In genomic region chr12:1692221-1692620, GRCh38 we compare ENCODE assay signal across 9 cellular contexts. TPM values are rescaled to one million over a fixed set of nuclear protein-coding genes. Genes with fewer than 3 reads are reported as not detected.
DNase-seq lines count a peak whose midpoint lies in the region; ATAC-seq, FAIRE-seq and TF ChIP-seq lines count a peak whose summit lies in the region.
"Had no signal": no experiment of that assay in that cellular context is flagged by ENCODE, and none has a peak within 500 bp of the region (broad histone marks: within the 10 kb centered on the region; RNA-seq: fewer than 3 reads in every experiment).

No MANE protein-coding gene starts in this region.

- peaks cover 0 to 6% (median 0%) of the 10 kb centered on the region in 5 donors for H3K27me3 Mint-ChIP-seq in naive thymus-derived CD4-positive, alpha-beta T cell

- peak overlapping the region; percentile 94 to 99 (median 98) for H3K4me3 Mint-ChIP-seq in naive thymus-derived CD4-positive, alpha-beta T cell

- H3K79me1 ChIP-seq in IMR-90 (ENCODE audit: low read depth in 1 of 2, low read length in 2 of 2): peaks cover 16 to 49% of the 10 kb centered on the region in 2 experiments; a peak in 3 of 4 replicates

- no peak overlapping the region for H3K4ac ChIP-seq in IMR-90 (ENCODE audit: low read depth, low read length)

- H3K4me1 Mint-ChIP-seq in naive thymus-derived CD4-positive, alpha-beta T cell: peaks cover 39 to 75% (median 68%) of the 10 kb centered on the region in 7 donors

- peak overlapping the region; percentile 40; the same call in 1 of the 2 replicates for H3K4me2 ChIP-seq in IMR-90 (ENCODE audit: low read depth, low read length)

- no peak overlapping the region for H2AK9ac ChIP-seq in IMR-90 (replicated peaks; ENCODE audit: low read depth, low read length, poor library complexity)

- DNase-seq in BJ (ENCODE audit: low read depth) (no peak), IMR-90 (no peak), breast epithelium (ENCODE audit: low spot score in 2 of 2) (no peak), GM12892 (ENCODE audit: insufficient read length) (no peak)
- no peak for DNase-seq in naive thymus-derived CD4-positive, alpha-beta T cell
- DNase-seq in stimulated activated CD4-positive, alpha-beta T cell treated with anti-CD3 and anti-CD28 coated beads, Interleukin-15, amount 100 ng/mL, for 24 hours: no peak
- DNase-seq: aorta had no signal

- H3K36me3 ChIP-seq in BJ (ENCODE audit: control insufficient read depth, insufficient read depth, low read length) (no peaks in the 10 kb centered on the region), IMR-90 (ENCODE audit: control insufficient read depth, insufficient read depth, low read length) (no peaks in the 10 kb centered on the region), breast epithelium (no peaks in the 10 kb centered on the region)
- peaks cover 0 to 5% (median 0%) of the 10 kb centered on the region in 3 experiments for H3K36me3 ChIP-seq in naive thymus-derived CD4-positive, alpha-beta T cell (ENCODE audit: control insufficient read depth in 2 of 3, insufficient read depth in 3 of 3, low read length in 3 of 3)

- H3K23ac ChIP-seq in IMR-90 (ENCODE audit: low read depth, low read length): no peak overlapping the region

- no peaks in the 10 kb centered on the region for H3K9me3 Mint-ChIP-seq in naive thymus-derived CD4-positive, alpha-beta T cell

- no peak overlapping the region for H4K8ac ChIP-seq in IMR-90 (ENCODE audit: low read depth in 2 of 2, low read length in 2 of 2)

- CTCF ChIA-PET in BJ (lab: Yijun Ruan, JAX) (interaction anchor here (0.7 to 1.9 kb wide), 3 partner anchors 38 to 58 kb away, joined by 3 to 5 read pairs (median 3); no protein-coding TSS in a partner anchor), IMR-90 (lab: Yijun Ruan, JAX) (interaction anchor here (0.6 kb wide), 1 partner anchor 215 kb away, joined by 4 read pairs; no protein-coding TSS in a partner anchor)
- CTCF ChIA-PET in naive thymus-derived CD4-positive, alpha-beta T cell (lab: Charles Lee): no interaction called here

- H3K9me3 ChIP-seq in IMR-90 (ENCODE audit: control insufficient read depth, insufficient read depth, low read length) (no peaks in the 10 kb centered on the region), breast epithelium (no peaks in the 10 kb centered on the region)
- no peaks in the 10 kb centered on the region for H3K9me3 ChIP-seq in naive thymus-derived CD4-positive, alpha-beta T cell (ENCODE audit: control insufficient read depth in 2 of 3, low read length in 3 of 3)

- no peak overlapping the region for H2AFZ ChIP-seq in IMR-90 (replicated peaks; ENCODE audit: low read length, poor library complexity)

- no CpG with 5 or more reads among the region's 4 CpGs for WGBS in IMR-90 (ENCODE audit: extremely low coverage in 2 of 2, insufficient read length in 1 of 2), 2 experiments

- no peak overlapping the region for H3K9ac ChIP-seq in IMR-90 (ENCODE audit: low read depth, low read length)

- no peak overlapping the region for H3K18ac ChIP-seq in IMR-90 (ENCODE audit: low read depth, low read length)

- in situ Hi-C loops in IMR-90 (cut with MboI; ENCODE audit: low sequenced_read_pairs): no loop called here

- H3K27ac ChIP-seq in IMR-90 (ENCODE audit: insufficient read depth, low read length): no peak overlapping the region
- no peak overlapping the region for H3K27ac ChIP-seq in breast epithelium
- H3K27ac ChIP-seq in naive thymus-derived CD4-positive, alpha-beta T cell (ENCODE audit: low read depth, low read length): no peak overlapping the region

- TF ChIP-seq POLR2A in IMR-90 (IDR thresholded peaks at IDR 0.05; ENCODE audit: low read depth, low read length): no peak
- no peak for TF ChIP-seq POLR2A in breast epithelium (IDR thresholded peaks at IDR 0.05)
- no peak for TF ChIP-seq POLR2A in GM12892 (IDR thresholded peaks at IDR 0.05; ENCODE audit: low read depth, low read length)

- no peak overlapping the region for H4K91ac ChIP-seq in IMR-90 (ENCODE audit: insufficient read depth, low read depth, low read length)

- ATAC-seq in IMR-90 (ENCODE audit: low read depth) (no peak), GM18909 (IDR thresholded peaks at IDR 0.05; ENCODE audit: poor library complexity, unreplicated experiment) (no peak), GM21825 (IDR thresholded peaks at IDR 0.05; ENCODE audit: unreplicated experiment) (no peak)
- no peak for ATAC-seq in naive thymus-derived CD4-positive, alpha-beta T cell

- no peak for FAIRE-seq in GM12892 (lab: Jason Lieb, UNC)

- dilution Hi-C loops in IMR-90 (cut with HindIII; ENCODE audit: low sequenced_read_pairs, unreplicated experiment): no loop called here

- H2BK120ac ChIP-seq in IMR-90 (ENCODE audit: low read depth, low read length): no peak overlapping the region

- H2BK20ac ChIP-seq in IMR-90 (ENCODE audit: low read depth, low read length): no peak overlapping the region

- no peak overlapping the region for H3K14ac ChIP-seq in IMR-90 (replicated peaks; ENCODE audit: low read depth, low read length)

- H3K4me3 ChIP-seq in BJ (ENCODE audit: low read depth, low read length): peak overlapping the region; percentile 99
- H3K4me3 ChIP-seq in IMR-90 (ENCODE audit: insufficient read depth, low read depth, low read length): no peak overlapping the region
- peak overlapping the region; percentile 80 to 94 (median 93) for H3K4me3 ChIP-seq in breast epithelium
- peak overlapping the region; percentile 76 for H3K4me3 ChIP-seq in naive thymus-derived CD4-positive, alpha-beta T cell (ENCODE audit: low read length)

- H4K20me1 ChIP-seq in IMR-90 (ENCODE audit: insufficient read depth, low read length): peaks cover 21% of the 10 kb centered on the region

- no peak for TF ChIP-seq CTCF in BJ (IDR thresholded peaks at IDR 0.05; ENCODE audit: insufficient read depth, low read depth, low read length)
- TF ChIP-seq CTCF in IMR-90 (conservative IDR thresholded peaks at IDR 0.05; ENCODE audit: low read depth, low read length): no peak
- TF ChIP-seq CTCF in breast epithelium (IDR thresholded peaks at IDR 0.05): no peak

- H3K4me1 ChIP-seq in IMR-90 (ENCODE audit: control insufficient read depth, insufficient read depth, low read length): 0 out of 2 replicates have a peak, but pooled peaks cover 2% of the 10 kb centered on the region
- H3K4me1 ChIP-seq in breast epithelium: no peaks in the 10 kb centered on the region
- H3K4me1 ChIP-seq in naive thymus-derived CD4-positive, alpha-beta T cell (ENCODE audit: control insufficient read depth in 2 of 2, insufficient read depth in 2 of 2, low read length in 2 of 2): peaks cover 7 to 9% of the 10 kb centered on the region in 2 donors

- H2BK5ac ChIP-seq in IMR-90 (ENCODE audit: low read depth, low read length, poor library complexity, severe bottlenecking): no peak overlapping the region

- no peak overlapping the region for H4K5ac ChIP-seq in IMR-90 (ENCODE audit: low read depth, low read length)

- H3K9me1 ChIP-seq in IMR-90 (ENCODE audit: insufficient read depth, low read length): no peaks in the 10 kb centered on the region; the same call in 1 of the 2 replicates

- peaks cover 0 to 7% (median 0%) of the 10 kb centered on the region in 5 donors for H3K36me3 Mint-ChIP-seq in naive thymus-derived CD4-positive, alpha-beta T cell

- TSS peak; percentile 50 for BruUV-seq in IMR-90 (replicated peaks; lab: Mats Ljungman, UMichigan)

- peak overlapping the region in 8 of 9 donors; percentile 44 to 99 (median 96) for H3K27ac Mint-ChIP-seq in naive thymus-derived CD4-positive, alpha-beta T cell

- intact Hi-C loops in IMR-90 (cut with micrococcal nuclease): no loop called here
- intact Hi-C loops in breast epithelium (cut with DNase I; ENCODE audit: low total_unique reads): no loop called here
- intact Hi-C loops in naive thymus-derived CD4-positive, alpha-beta T cell (cut with micrococcal nuclease): loop anchor here (5.0 kb wide), 4 partner anchors 35 to 1305 kb away; partner anchors contain the start of genes CCDC77 (in 1 of the 2), KDM5A (in 1 of the 2) and RAD52 (in 1 of the 2)

- POLR2A ChIA-PET in BJ (lab: Charles Lee): no interaction called here
- POLR2A ChIA-PET in IMR-90 (lab: Charles Lee; ENCODE audit: unreplicated experiment): no interaction called here
- POLR2A ChIA-PET in naive thymus-derived CD4-positive, alpha-beta T cell (lab: Charles Lee): interaction anchor here (0.6 to 1.4 kb wide), 3 partner anchors 16 to 31 kb away, joined by 3 to 4 read pairs (median 3); no protein-coding TSS in a partner anchor

- no peak for TF ChIP-seq RAD21 in IMR-90 (IDR thresholded peaks at IDR 0.05; ENCODE audit: low read length)

- H2BK15ac ChIP-seq in IMR-90 (ENCODE audit: low read depth, low read length): no peak overlapping the region

- H2AK5ac ChIP-seq in IMR-90 (ENCODE audit: low read depth, low read length): no peak overlapping the region

- no peak overlapping the region for H3K56ac ChIP-seq in IMR-90 (ENCODE audit: extremely low read depth, insufficient read depth, low read length)

- H3K27me3 ChIP-seq in BJ (ENCODE audit: control insufficient read depth, insufficient read depth, low read length): no peaks in the 10 kb centered on the region
- no peaks in the 10 kb centered on the region for H3K27me3 ChIP-seq in IMR-90 (ENCODE audit: control insufficient read depth, insufficient read depth, low read length)
- no peaks in the 10 kb centered on the region for H3K27me3 ChIP-seq in breast epithelium
- no peaks in the 10 kb centered on the region for H3K27me3 ChIP-seq in naive thymus-derived CD4-positive, alpha-beta T cell (ENCODE audit: control insufficient read depth in 2 of 2, insufficient read depth in 2 of 2, low read length in 2 of 2)

TF ChIP-seq in IMR-90, 13 proteins besides CTCF, POLR2A, EP300 and RAD21 (continues in another document):
- TF ChIP-seq ELK1 (IDR thresholded peaks at IDR 0.05; ENCODE audit: borderline replicate concordance, low read depth, low read length) (no peak), CEBPB (IDR thresholded peaks at IDR 0.05; ENCODE audit: low read depth, low read length) (no peak), RCOR1 (IDR thresholded peaks at IDR 0.05; ENCODE audit: insufficient replicate concordance, low read length) (no peak)

RNA-seq across cellular contexts. Expression of gene ADIPOR2, which starts 1.4 kb away (rescaled TPM):
- polyA plus RNA-seq in BJ (2011; rRNA removed) (17.5 and 32.1 TPM in 2 replicates), IMR-90 (2012; rRNA removed) (18.4 and 20.0 TPM in 2 replicates)
- 15.0 and 15.4 TPM in 2 replicates for polyA minus RNA-seq in BJ (2011; rRNA and poly(A)+ RNA removed)
- total RNA-seq in IMR-90 (2012; rRNA removed) (24.9 and 27.2 TPM in 2 replicates), breast epithelium (10 to 100 TPM; 44.3 to 58.2 (median 48.8) TPM)
- polyA plus RNA-seq in IMR-90 (2012; cell fraction: cytosol; rRNA removed): 7.1 and 11.4 TPM in 2 replicates
- polyA plus RNA-seq in IMR-90 (2012; cell fraction: nucleus; rRNA removed; ENCODE audit: low replicate concordance): 5.3 and 24.2 TPM in 2 replicates
- total RNA-seq in naive thymus-derived CD4-positive, alpha-beta T cell: 10 to 100 TPM; 19.8 to 51.4 (median 36.4) TPM
- polyA plus RNA-seq in naive thymus-derived CD4-positive, alpha-beta T cell: 1 to 10 TPM; 2.2 to 3.3 TPM
- polyA plus RNA-seq in GM12892 (2012; ENCODE audit: missing spikeins): 32.6 TPM

Comparison
In these comparisons a context has a peak if more than half of its experiments do, and no peak if none do; other contexts are left out.
1. intact Hi-C loops: an anchor here in naive thymus-derived CD4-positive, alpha-beta T cell (5.0 kb wide); none called in IMR-90 and breast epithelium.